In the genomic region with DNA sequence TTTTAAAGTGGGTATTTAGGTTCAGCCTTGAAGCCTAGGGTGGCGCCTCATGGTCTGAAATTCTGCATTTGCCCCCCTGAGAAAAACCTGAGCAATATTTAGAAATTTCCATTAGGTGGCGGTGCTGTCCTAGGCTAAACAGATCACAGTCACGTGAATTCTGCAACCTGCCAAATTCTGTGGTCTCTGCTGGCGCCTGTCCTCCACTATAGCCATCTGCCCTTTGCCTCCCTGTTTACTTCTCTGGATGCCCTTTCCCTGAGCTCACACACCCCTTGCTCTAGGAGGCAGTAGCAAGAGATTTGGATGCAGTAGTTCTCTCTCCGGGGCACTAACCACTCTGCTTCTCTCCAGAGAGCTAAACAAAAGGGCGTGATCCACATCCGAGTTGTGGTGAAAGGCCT, we compare ENCODE assay signal across 1 cellular context.
TF ChIP-seq lines count a peak whose summit lies in the region.

No MANE protein-coding gene starts in this region.

TF ChIP-seq in GM23338, 12 proteins besides CTCF, POLR2A, EP300 and RAD21 (continued from another document):
- TF ChIP-seq, protein P1, sequence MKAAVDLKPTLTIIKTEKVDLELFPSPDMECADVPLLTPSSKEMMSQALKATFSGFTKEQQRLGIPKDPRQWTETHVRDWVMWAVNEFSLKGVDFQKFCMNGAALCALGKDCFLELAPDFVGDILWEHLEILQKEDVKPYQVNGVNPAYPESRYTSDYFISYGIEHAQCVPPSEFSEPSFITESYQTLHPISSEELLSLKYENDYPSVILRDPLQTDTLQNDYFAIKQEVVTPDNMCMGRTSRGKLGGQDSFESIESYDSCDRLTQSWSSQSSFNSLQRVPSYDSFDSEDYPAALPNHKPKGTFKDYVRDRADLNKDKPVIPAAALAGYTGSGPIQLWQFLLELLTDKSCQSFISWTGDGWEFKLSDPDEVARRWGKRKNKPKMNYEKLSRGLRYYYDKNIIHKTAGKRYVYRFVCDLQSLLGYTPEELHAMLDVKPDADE (IDR thresholded peaks at IDR 0.05): no peak
- TF ChIP-seq, protein P2, sequence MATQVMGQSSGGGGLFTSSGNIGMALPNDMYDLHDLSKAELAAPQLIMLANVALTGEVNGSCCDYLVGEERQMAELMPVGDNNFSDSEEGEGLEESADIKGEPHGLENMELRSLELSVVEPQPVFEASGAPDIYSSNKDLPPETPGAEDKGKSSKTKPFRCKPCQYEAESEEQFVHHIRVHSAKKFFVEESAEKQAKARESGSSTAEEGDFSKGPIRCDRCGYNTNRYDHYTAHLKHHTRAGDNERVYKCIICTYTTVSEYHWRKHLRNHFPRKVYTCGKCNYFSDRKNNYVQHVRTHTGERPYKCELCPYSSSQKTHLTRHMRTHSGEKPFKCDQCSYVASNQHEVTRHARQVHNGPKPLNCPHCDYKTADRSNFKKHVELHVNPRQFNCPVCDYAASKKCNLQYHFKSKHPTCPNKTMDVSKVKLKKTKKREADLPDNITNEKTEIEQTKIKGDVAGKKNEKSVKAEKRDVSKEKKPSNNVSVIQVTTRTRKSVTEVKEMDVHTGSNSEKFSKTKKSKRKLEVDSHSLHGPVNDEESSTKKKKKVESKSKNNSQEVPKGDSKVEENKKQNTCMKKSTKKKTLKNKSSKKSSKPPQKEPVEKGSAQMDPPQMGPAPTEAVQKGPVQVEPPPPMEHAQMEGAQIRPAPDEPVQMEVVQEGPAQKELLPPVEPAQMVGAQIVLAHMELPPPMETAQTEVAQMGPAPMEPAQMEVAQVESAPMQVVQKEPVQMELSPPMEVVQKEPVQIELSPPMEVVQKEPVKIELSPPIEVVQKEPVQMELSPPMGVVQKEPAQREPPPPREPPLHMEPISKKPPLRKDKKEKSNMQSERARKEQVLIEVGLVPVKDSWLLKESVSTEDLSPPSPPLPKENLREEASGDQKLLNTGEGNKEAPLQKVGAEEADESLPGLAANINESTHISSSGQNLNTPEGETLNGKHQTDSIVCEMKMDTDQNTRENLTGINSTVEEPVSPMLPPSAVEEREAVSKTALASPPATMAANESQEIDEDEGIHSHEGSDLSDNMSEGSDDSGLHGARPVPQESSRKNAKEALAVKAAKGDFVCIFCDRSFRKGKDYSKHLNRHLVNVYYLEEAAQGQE (IDR thresholded peaks at IDR 0.05; ENCODE audit: unreplicated experiment): no peak
